In the genomic region with DNA sequence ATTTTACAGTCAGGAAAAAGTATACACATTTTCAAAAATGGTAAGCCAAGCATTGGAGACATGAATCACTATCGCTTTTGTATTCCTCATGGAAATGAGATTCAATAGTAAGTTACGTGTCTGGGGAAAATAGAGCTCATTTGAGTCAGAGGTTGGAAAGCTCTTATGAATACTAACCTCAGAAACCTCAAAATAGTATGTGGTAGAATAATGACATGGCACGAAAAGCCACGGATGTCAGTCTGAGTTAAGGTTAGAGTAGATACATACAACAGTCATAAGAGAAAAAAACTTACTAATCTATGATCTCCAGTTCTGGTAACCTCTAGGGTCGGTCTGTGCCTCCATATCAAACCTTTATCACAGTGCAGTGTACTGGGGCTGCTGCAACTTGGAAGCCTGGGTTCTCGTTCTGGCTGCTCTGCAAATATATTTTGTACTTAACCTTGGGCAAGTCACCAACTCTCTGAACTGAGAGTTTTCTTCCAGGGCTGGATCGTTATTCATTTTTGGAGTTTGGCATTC, we compare ENCODE assay signal across 8 cellular contexts. TPM values are rescaled to one million over a fixed set of nuclear protein-coding genes. Genes with fewer than 3 reads are reported as not detected.
A peak's percentile ranks its signal among the peaks of the same experiment; 100 is the strongest.
DNase-seq lines count a peak whose midpoint lies in the region; TF ChIP-seq lines count a peak whose summit lies in the region.

No MANE protein-coding gene starts in this region.

- CTCF ChIA-PET in OCI-LY7 (lab: Charles Lee; ENCODE audit: unreplicated experiment): interaction anchor here (1.0 kb wide), 1 partner anchor 169 kb away, joined by 3 read pairs; no protein-coding TSS in a partner anchor

- no peak overlapping the region for H3K4me3 Mint-ChIP-seq in endodermal cell
- no peak overlapping the region for H3K4me3 Mint-ChIP-seq in mesothelial cell of epicardium

- no peaks in the 10 kb centered on the region for H3K27me3 Mint-ChIP-seq in endodermal cell (ENCODE audit: insufficient read depth)
- H3K27me3 Mint-ChIP-seq in mesothelial cell of epicardium (ENCODE audit: low read depth): no peaks in the 10 kb centered on the region

- intact Hi-C loops in testis (cut with DNase I; ENCODE audit: low total_unique reads) (no loop called here), OCI-LY7 (cut with micrococcal nuclease; ENCODE audit: unreplicated experiment) (no loop called here)

- H3K9ac ChIP-seq in endodermal cell (ENCODE audit: extremely low read depth, low read length, poor library complexity, severe bottlenecking): no peak overlapping the region

- POLR2A ChIA-PET in OCI-LY7 (lab: Charles Lee): no interaction called here

- H3K4me1 Mint-ChIP-seq in endodermal cell (peaks cover 3% of the 10 kb centered on the region), mesothelial cell of epicardium (peaks cover 37% of the 10 kb centered on the region)

- H3K36me3 ChIP-seq in SJSA1: peaks cover 70% of the 10 kb centered on the region
- H3K36me3 ChIP-seq in testis (ENCODE audit: low read depth, missing control alignments): no peaks in the 10 kb centered on the region
- peaks cover 75% of the 10 kb centered on the region for H3K36me3 ChIP-seq in endodermal cell (ENCODE audit: control insufficient read depth, insufficient read depth, low read length)
- no peaks in the 10 kb centered on the region for H3K36me3 ChIP-seq in OCI-LY7 (ENCODE audit: insufficient read depth, low read length)

- TF ChIP-seq POLR2A in testis (IDR thresholded peaks at IDR 0.05): no peak

- H3K4me2 ChIP-seq in OCI-LY7 (ENCODE audit: low read length): no peak overlapping the region

- H3K27me3 ChIP-seq in SJSA1 (replicated peaks): no peaks in the 10 kb centered on the region
- no peaks in the 10 kb centered on the region for H3K27me3 ChIP-seq in testis
- no peaks in the 10 kb centered on the region for H3K27me3 ChIP-seq in endodermal cell (ENCODE audit: control insufficient read depth, insufficient read depth, low read length, poor library complexity, severe bottlenecking)

- no peak overlapping the region for H2AFZ ChIP-seq in OCI-LY7 (ENCODE audit: low read length)

- peak; percentile 8 for DNase-seq in activated T-cell treated with anti-CD3 and anti-CD28 coated beads for 48 hours (ENCODE audit: low read depth)
- DNase-seq in activated T-cell treated with anti-CD3 and anti-CD28 coated beads, Interleukin-2, amount 50 U/mL, for 1 hour: no peak
- DNase-seq in SJSA1 (ENCODE audit: low read depth in 1 of 2, low spot score in 2 of 2): peak; percentile 56 to 87
- DNase-seq in fibroblast of the aortic adventitia (ENCODE audit: low read depth): peak; percentile 97
- DNase-seq in testis: peak; percentile 47
- no peak for DNase-seq in endodermal cell
- no peak for DNase-seq in OCI-LY7 (ENCODE audit: low spot score)
- DNase-seq in mesothelial cell of epicardium (ENCODE audit: low spot score in 2 of 2, unreplicated experiment in 2 of 2): no peak

- TF ChIP-seq CTCF in fibroblast of the aortic adventitia (IDR thresholded peaks at IDR 0.05; ENCODE audit: insufficient read depth, low read length) (no peak), testis (IDR thresholded peaks at IDR 0.05) (no peak), endodermal cell (conservative IDR thresholded peaks at IDR 0.05) (no peak), OCI-LY7 (conservative IDR thresholded peaks at IDR 0.05; ENCODE audit: low read length) (no peak), mesothelial cell of epicardium (IDR thresholded peaks at IDR 0.05; ENCODE audit: unreplicated experiment) (no peak)

- no peaks in the 10 kb centered on the region for H4K20me1 ChIP-seq in OCI-LY7 (ENCODE audit: insufficient read depth, low read length)

- H3K9me2 ChIP-seq in OCI-LY7 (ENCODE audit: insufficient read depth, low read length): no peaks in the 10 kb centered on the region

- H3K27ac ChIP-seq in SJSA1: peak overlapping the region; percentile 73
- peak overlapping the region; percentile 57 to 62 for H3K27ac ChIP-seq in testis
- H3K27ac ChIP-seq in endodermal cell (ENCODE audit: low read depth, low read length): no peak overlapping the region
- no peak overlapping the region for H3K27ac ChIP-seq in OCI-LY7 (ENCODE audit: low read depth, low read length, poor library complexity, severe bottlenecking)

- H3K27ac Mint-ChIP-seq in endodermal cell: no peak overlapping the region
- H3K27ac Mint-ChIP-seq in mesothelial cell of epicardium: no peak overlapping the region

- BruUV-seq in OCI-LY7 (replicated peaks; lab: Mats Ljungman, UMichigan): no TSS peak

- H3K4me3 ChIP-seq in SJSA1: no peak overlapping the region
- peak overlapping the region; percentile 14 for H3K4me3 ChIP-seq in fibroblast of the aortic adventitia (ENCODE audit: low read depth, low read length)
- no peak overlapping the region for H3K4me3 ChIP-seq in testis
- H3K4me3 ChIP-seq in endodermal cell (ENCODE audit: low read length): no peak overlapping the region
- H3K4me3 ChIP-seq in OCI-LY7 (ENCODE audit: low read depth, low read length, poor library complexity, severe bottlenecking): no peak overlapping the region

- peaks cover 16% of the 10 kb centered on the region for H3K36me3 Mint-ChIP-seq in endodermal cell (ENCODE audit: low read depth)
- H3K36me3 Mint-ChIP-seq in mesothelial cell of epicardium: no peaks in the 10 kb centered on the region

- no peaks in the 10 kb centered on the region for H3K79me2 ChIP-seq in OCI-LY7 (ENCODE audit: insufficient read depth, low read depth, low read length)

- H3K4me1 ChIP-seq in SJSA1 (replicated peaks) (peaks cover 69% of the 10 kb centered on the region), testis (peaks cover 64% of the 10 kb centered on the region), endodermal cell (ENCODE audit: control insufficient read depth, insufficient read depth, low read length) (no peaks in the 10 kb centered on the region), OCI-LY7 (ENCODE audit: insufficient read depth, low read length, poor library complexity, severe bottlenecking) (no peaks in the 10 kb centered on the region)

- H3K9me3 Mint-ChIP-seq in endodermal cell (no peaks in the 10 kb centered on the region), mesothelial cell of epicardium (no peaks in the 10 kb centered on the region)

- H3K9me3 ChIP-seq in SJSA1 (replicated peaks) (no peaks in the 10 kb centered on the region), testis (no peaks in the 10 kb centered on the region), endodermal cell (ENCODE audit: control insufficient read depth, low read length) (no peaks in the 10 kb centered on the region), OCI-LY7 (ENCODE audit: low read length) (no peaks in the 10 kb centered on the region)

- WGBS in testis, 2 donors: 28 to 36% methylated on average over 7 of the region's 7 CpGs
- 96 to 98% methylated on average over 4 to 7 of the region's 7 CpGs for WGBS in endodermal cell (ENCODE audit: insufficient coverage in 1 of 2, insufficient read length in 1 of 2), 2 experiments

RNA-seq across cellular contexts. Expression of a gene that starts 31.7 kb away (rescaled TPM):
- 93.8 and 195 TPM in 2 replicates for total RNA-seq in SJSA1 (2014; rRNA removed; shearing (Covaris generic))
- 130 and 401 TPM in 2 replicates for total RNA-seq in fibroblast of the aortic adventitia (ENCODE audit: low replicate concordance)
- 100 to 1,000 TPM; 431 to 584 TPM for total RNA-seq in testis
- 20.1 TPM for polyA plus RNA-seq in testis (ENCODE audit: insufficient read depth, low read depth, low replicate concordance)
- total RNA-seq in endodermal cell: 10 to 100 TPM; 87.9 to 93.3 TPM
- polyA plus RNA-seq in endodermal cell (2013, experiment 1 of 2): 238 TPM
- polyA plus RNA-seq in endodermal cell (2013, experiment 2 of 2): 264 TPM
- not detected in 2 replicates for total RNA-seq in OCI-LY7 (2014; rRNA removed; shearing (Covaris generic))
- total RNA-seq in OCI-LY7 (2022): 0.06 TPM in 1 of 2 replicates, not detected in the other
- total RNA-seq in mesothelial cell of epicardium: 60.8 to 61.2 TPM (median 61.0 TPM) in 3 replicates

Comparison
In these comparisons a context has a peak if more than half of its experiments do, and no peak if none do; other contexts are left out.
1. DNase-seq: peak in activated T-cell treated with anti-CD3 and anti-CD28 coated beads for 48 hours (single experiment), SJSA1 (2 of 2), fibroblast of the aortic adventitia (single experiment) and testis (single experiment); none in activated T-cell treated with anti-CD3 and anti-CD28 coated beads, Interleukin-2, amount 50 U/mL, for 1 hour (single experiment), endodermal cell (single experiment), OCI-LY7 (single experiment) and mesothelial cell of epicardium (0 of 2).
2. H3K27ac ChIP-seq: peak in SJSA1 (single experiment) and testis (2 of 2); none in endodermal cell (single experiment) and OCI-LY7 (single experiment).
3. RNA of a gene that starts 31.7 kb away (total RNA-seq): 431 to 584 TPM in testis, 130 to 401 TPM in fibroblast of the aortic adventitia, 93.8 to 195 TPM in SJSA1, 87.9 to 93.3 TPM in endodermal cell and 60.8 to 61.2 TPM in mesothelial cell of epicardium; 0.06 TPM in OCI-LY7; every median in the first group is over 10 times any median in the second.